In genomic region chr6:31663961-31664789, GRCh38 we compare ENCODE assay signal across 1 cellular context.
TF ChIP-seq lines count a peak whose summit lies in the region.

No MANE protein-coding gene starts in this region.

TF ChIP-seq in K562, 482 proteins besides CTCF, POLR2A, EP300 and RAD21 (continued from another document and continues in another):
- TF ChIP-seq MAZ (CRISPR knock-in tag; conservative IDR thresholded peaks at IDR 0.05 in 1 of 2, IDR thresholded peaks at IDR 0.05 in 1 of 2) (peak in 1 of 2 experiments; percentile 89; a peak in 2 of 4 replicates), TOE1 (IDR thresholded peaks at IDR 0.05; ENCODE audit: borderline replicate concordance) (no peak), TOE1 (CRISPR knock-in tag; IDR thresholded peaks at IDR 0.05; ENCODE audit: borderline replicate concordance, low read depth) (0 out of 2 replicates have a peak, but pooled peaks have one; percentile 21), GTF2A2 (tag; IDR thresholded peaks at IDR 0.05) (no peak), ARID3B (CRISPR knock-in tag; IDR thresholded peaks at IDR 0.05; ENCODE audit: borderline replicate concordance) (no peak; the same call in 1 of the 2 replicates), ZNF76 (CRISPR knock-in tag; IDR thresholded peaks at IDR 0.05; ENCODE audit: borderline replicate concordance) (no peak), E2F8 (IDR thresholded peaks at IDR 0.05; ENCODE audit: low read depth, partially characterized antibody) (peak; percentile 60), C11orf30 (IDR thresholded peaks at IDR 0.05; ENCODE audit: low read depth) (no peak), CBX3 (IDR thresholded peaks at IDR 0.05; ENCODE audit: borderline replicate concordance in 1 of 2, low read length in 2 of 2) (no peak), NCOA2 (IDR thresholded peaks at IDR 0.05; ENCODE audit: partially characterized antibody in 2 of 2) (no peak), ZNF146 (CRISPR knock-in tag; IDR thresholded peaks at IDR 0.05; ENCODE audit: unreplicated experiment) (no peak), ZFP1 (CRISPR knock-in tag; IDR thresholded peaks at IDR 0.05) (no peak), ZNF316 (IDR thresholded peaks at IDR 0.05) (peak; percentile 64), BMI1 (IDR thresholded peaks at IDR 0.05; ENCODE audit: low read length) (no peak), ZNF24 (IDR thresholded peaks at IDR 0.05) (no peak), ZNF143 (CRISPR knock-in tag; IDR thresholded peaks at IDR 0.05) (no peak), STAT6 (CRISPR knock-in tag; IDR thresholded peaks at IDR 0.05) (0 out of 2 replicates have a peak, but pooled peaks have one; percentile 44), SMARCE1 (IDR thresholded peaks at IDR 0.05) (peak; percentile 94), NFYB (IDR thresholded peaks at IDR 0.05; ENCODE audit: extremely low read depth, insufficient read length) (no peak), RUNX1 (IDR thresholded peaks at IDR 0.05; ENCODE audit: low read depth) (no peak), ILK (tag; IDR thresholded peaks at IDR 0.05; ENCODE audit: borderline replicate concordance, low read depth) (no peak), RERE (CRISPR knock-in tag; IDR thresholded peaks at IDR 0.05; ENCODE audit: borderline replicate concordance) (peak; percentile 21; the same call in 1 of the 2 replicates), RBM39 (optimal IDR thresholded peaks at IDR 0.05; ENCODE audit: low read depth, low read length) (peak; percentile 34), CEBPG (CRISPR knock-in tag; IDR thresholded peaks at IDR 0.05) (no peak), CEBPG (tag; conservative IDR thresholded peaks at IDR 0.05 in 1 of 2, IDR thresholded peaks at IDR 0.05 in 1 of 2) (no peak), ZBTB1 (CRISPR knock-in tag; IDR thresholded peaks at IDR 0.05; ENCODE audit: borderline replicate concordance, low read depth) (no peak), ZNF12 (CRISPR knock-in tag; IDR thresholded peaks at IDR 0.05) (no peak), EP400 (IDR thresholded peaks at IDR 0.05) (no peak), PBX2 (CRISPR knock-in tag; IDR thresholded peaks at IDR 0.05; ENCODE audit: low read depth) (no peak), PBX2 (tag; conservative IDR thresholded peaks at IDR 0.05; ENCODE audit: low read depth) (0 out of 2 replicates have a peak, but pooled peaks have one; percentile 7), MED1 (CRISPR knock-in tag; IDR thresholded peaks at IDR 0.05; ENCODE audit: borderline replicate concordance) (no peak), RBBP5 (IDR thresholded peaks at IDR 0.05; ENCODE audit: borderline replicate concordance, insufficient read depth, low read length, poor library complexity, severe bottlenecking) (no peak), NCOA6 (IDR thresholded peaks at IDR 0.05) (no peak), ZNF384 (IDR thresholded peaks at IDR 0.05; ENCODE audit: low read depth, low read length) (no peak; the same call in 1 of the 2 replicates), SIRT6 (IDR thresholded peaks at IDR 0.05; ENCODE audit: low read depth, low read length) (no peak), THRAP3 (IDR thresholded peaks at IDR 0.05; ENCODE audit: borderline replicate concordance) (no peak)
- TF ChIP-seq, protein P1, sequence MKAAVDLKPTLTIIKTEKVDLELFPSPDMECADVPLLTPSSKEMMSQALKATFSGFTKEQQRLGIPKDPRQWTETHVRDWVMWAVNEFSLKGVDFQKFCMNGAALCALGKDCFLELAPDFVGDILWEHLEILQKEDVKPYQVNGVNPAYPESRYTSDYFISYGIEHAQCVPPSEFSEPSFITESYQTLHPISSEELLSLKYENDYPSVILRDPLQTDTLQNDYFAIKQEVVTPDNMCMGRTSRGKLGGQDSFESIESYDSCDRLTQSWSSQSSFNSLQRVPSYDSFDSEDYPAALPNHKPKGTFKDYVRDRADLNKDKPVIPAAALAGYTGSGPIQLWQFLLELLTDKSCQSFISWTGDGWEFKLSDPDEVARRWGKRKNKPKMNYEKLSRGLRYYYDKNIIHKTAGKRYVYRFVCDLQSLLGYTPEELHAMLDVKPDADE (conservative IDR thresholded peaks at IDR 0.05; ENCODE audit: control insufficient read depth, low read depth, low read length): 0 out of 2 replicates have a peak, but pooled peaks have one; percentile 40
- TF ChIP-seq, protein P2, sequence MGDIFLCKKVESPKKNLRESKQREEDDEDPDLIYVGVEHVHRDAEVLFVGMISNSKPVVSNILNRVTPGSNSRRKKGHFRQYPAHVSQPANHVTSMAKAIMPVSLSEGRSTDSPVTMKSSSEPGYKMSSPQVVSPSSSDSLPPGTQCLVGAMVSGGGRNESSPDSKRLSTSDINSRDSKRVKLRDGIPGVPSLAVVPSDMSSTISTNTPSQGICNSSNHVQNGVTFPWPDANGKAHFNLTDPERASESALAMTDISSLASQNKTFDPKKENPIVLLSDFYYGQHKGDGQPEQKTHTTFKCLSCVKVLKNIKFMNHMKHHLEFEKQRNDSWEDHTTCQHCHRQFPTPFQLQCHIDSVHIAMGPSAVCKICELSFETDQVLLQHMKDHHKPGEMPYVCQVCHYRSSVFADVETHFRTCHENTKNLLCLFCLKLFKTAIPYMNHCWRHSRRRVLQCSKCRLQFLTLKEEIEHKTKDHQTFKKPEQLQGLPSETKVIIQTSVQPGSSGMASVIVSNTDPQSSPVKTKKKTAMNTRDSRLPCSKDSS (IDR thresholded peaks at IDR 0.05; ENCODE audit: low read depth, partially characterized antibody): no peak
- TF ChIP-seq, protein P3, sequence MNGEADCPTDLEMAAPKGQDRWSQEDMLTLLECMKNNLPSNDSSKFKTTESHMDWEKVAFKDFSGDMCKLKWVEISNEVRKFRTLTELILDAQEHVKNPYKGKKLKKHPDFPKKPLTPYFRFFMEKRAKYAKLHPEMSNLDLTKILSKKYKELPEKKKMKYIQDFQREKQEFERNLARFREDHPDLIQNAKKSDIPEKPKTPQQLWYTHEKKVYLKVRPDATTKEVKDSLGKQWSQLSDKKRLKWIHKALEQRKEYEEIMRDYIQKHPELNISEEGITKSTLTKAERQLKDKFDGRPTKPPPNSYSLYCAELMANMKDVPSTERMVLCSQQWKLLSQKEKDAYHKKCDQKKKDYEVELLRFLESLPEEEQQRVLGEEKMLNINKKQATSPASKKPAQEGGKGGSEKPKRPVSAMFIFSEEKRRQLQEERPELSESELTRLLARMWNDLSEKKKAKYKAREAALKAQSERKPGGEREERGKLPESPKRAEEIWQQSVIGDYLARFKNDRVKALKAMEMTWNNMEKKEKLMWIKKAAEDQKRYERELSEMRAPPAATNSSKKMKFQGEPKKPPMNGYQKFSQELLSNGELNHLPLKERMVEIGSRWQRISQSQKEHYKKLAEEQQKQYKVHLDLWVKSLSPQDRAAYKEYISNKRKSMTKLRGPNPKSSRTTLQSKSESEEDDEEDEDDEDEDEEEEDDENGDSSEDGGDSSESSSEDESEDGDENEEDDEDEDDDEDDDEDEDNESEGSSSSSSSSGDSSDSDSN (IDR thresholded peaks at IDR 0.05; ENCODE audit: borderline replicate concordance in 1 of 2, low read depth in 2 of 2, low read length in 2 of 2): no peak
- TF ChIP-seq, protein P4, sequence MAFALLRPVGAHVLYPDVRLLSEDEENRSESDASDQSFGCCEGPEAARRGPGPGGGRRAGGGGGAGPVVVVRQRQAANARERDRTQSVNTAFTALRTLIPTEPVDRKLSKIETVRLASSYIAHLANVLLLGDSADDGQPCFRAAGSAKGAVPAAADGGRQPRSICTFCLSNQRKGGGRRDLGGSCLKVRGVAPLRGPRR (CRISPR knock-in tag; IDR thresholded peaks at IDR 0.05): 0 out of 2 replicates have a peak, but pooled peaks have one; percentile 70
